In genomic region chr22:37741312-37741795, GRCh38 we compare ENCODE assay signal across 9 cellular contexts.
DNase-seq lines count a peak whose midpoint lies in the region; ATAC-seq lines count a peak whose summit lies in the region.
"Had no signal": no experiment of that assay in that cellular context is flagged by ENCODE, and none has a peak within 500 bp of the region (broad histone marks: within the 10 kb centered on the region; RNA-seq: fewer than 3 reads in every experiment).

No MANE protein-coding gene starts in this region.

- no peaks in the 10 kb centered on the region for H3K27me3 ChIP-seq in muscle layer of duodenum (ENCODE audit: low read depth, low read length)

- H3K4me3 ChIP-seq in muscle layer of duodenum (ENCODE audit: low read depth in 1 of 2, low read length in 2 of 2) = no peak overlapping the region

- DNase-seq in DMS79 (lab: John Stamatoyannopoulos, UW) = peak; percentile 79
- peak; percentile 18 for DNase-seq in NCI-H345 treated with DMSO at 0.1 percent for 48 hours (lab: John Stamatoyannopoulos, UW; ENCODE audit: unreplicated experiment)
- DNase-seq in ecto neural progenitor cell (ENCODE audit: low spot score) = peak; percentile 52
- DNase-seq in NCI-H146 treated with DMSO at 0.1 percent for 48 hours (lab: John Stamatoyannopoulos, UW; ENCODE audit: unreplicated experiment) = no peak
- no peak for DNase-seq in stimulated activated CD4-positive, alpha-beta T cell treated with anti-CD3 and anti-CD28 coated beads, Interleukin-4, amount 100 ng/mL, for 1 hour
- DNase-seq: activated naive CD8-positive, alpha-beta T cell treated with anti-CD3 and anti-CD28 coated beads, Interleukin-2, amount 10 ng/mL, durations not matched to agents 7 days and 5 days had no signal

- no peaks in the 10 kb centered on the region for H3K9me3 ChIP-seq in muscle layer of duodenum (ENCODE audit: control insufficient read depth in 1 of 2, low read length in 2 of 2)

- peaks cover 26 to 54% of the 10 kb centered on the region in 2 donors for H3K4me1 ChIP-seq in muscle layer of duodenum (ENCODE audit: control insufficient read depth in 1 of 2, insufficient read depth in 2 of 2, low read length in 2 of 2)

- no peaks in the 10 kb centered on the region for H3K36me3 ChIP-seq in muscle layer of duodenum (ENCODE audit: control insufficient read depth in 1 of 2, insufficient read depth in 2 of 2, low read length in 2 of 2)

- no peak for ATAC-seq in GM18520 (IDR thresholded peaks at IDR 0.05; ENCODE audit: unreplicated experiment)
- no peak for ATAC-seq in GM18858 (IDR thresholded peaks at IDR 0.05; ENCODE audit: unreplicated experiment)

- peak overlapping the region; percentile 56 for H3K27ac ChIP-seq in muscle layer of duodenum (ENCODE audit: low read length)

Comparison
In these comparisons a context has a peak if more than half of its experiments do, and no peak if none do; other contexts are left out.
1. DNase-seq: peak in DMS79 (single experiment), NCI-H345 treated with DMSO at 0.1 percent for 48 hours (single experiment) and ecto neural progenitor cell (single experiment); none in NCI-H146 treated with DMSO at 0.1 percent for 48 hours (single experiment) and stimulated activated CD4-positive, alpha-beta T cell treated with anti-CD3 and anti-CD28 coated beads, Interleukin-4, amount 100 ng/mL, for 1 hour (single experiment).